ENCODE assay signal across 8 cellular contexts in the genomic region with DNA sequence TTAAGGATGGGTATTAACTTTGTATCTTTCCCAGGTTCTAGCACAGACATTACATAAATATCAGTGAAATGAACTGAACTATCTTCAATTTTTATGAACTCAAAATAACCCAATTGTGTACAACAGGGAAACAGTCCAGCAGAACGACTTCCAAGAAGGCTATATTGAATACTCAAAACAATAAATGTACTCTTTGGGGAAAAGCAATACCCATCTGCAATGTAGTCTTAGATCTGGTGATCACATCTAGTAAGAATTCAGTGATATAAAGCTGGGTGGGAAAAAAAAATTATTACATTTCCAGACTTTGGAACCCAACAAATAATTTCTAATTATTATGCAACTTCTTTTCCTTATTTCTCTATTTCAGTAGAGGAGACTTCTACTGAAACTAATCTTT.
"Had no signal": no experiment of that assay in that cellular context is flagged by ENCODE, and none has a peak within 500 bp of the region (broad histone marks: within the 10 kb centered on the region; RNA-seq: fewer than 3 reads in every experiment).

No MANE protein-coding gene starts in this region.

- H3K4me3 ChIP-seq: GM23338, K562 had no signal

- H2AFZ ChIP-seq: GM23338 had no signal

- FAIRE-seq: H1, H54, HTR-8/SVneo, K562 had no signal

- ATAC-seq: GM23338, K562 had no signal

- DNase-seq: H9, HCEC 1CT, IMR-90 had no signal

- H3K4me2 ChIP-seq: GM23338 had no signal
